In the genomic region with DNA sequence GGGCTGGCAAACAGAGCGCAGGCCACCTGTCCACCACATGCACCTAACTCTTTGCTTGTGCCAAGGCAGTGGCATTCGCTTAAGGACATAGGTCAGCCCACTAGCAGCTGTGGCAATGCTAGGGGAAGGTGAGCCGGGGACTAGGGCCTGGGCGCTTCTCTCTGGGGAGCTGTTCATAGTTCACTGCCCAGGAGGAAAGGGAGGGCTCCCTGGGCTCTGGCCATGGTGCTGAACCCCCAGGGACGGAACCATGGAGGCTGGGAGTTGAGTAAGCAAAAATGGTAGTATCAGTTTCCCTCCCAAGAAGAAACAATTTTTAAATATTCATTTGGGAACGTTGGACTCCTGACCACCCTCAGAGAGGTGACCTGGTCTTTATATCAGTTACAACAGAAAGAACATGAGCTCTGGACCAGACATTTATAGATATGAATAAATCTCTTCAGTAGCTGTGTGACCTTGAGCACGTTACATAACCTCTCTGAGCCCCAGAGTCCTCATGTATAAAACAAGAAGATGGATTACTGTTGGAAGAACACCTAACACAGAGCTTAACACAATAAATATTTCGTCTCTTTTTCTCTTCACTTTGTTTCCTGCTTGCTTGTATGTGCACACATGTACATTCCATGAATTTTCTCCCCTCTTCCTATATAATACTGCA, we compare ENCODE assay signal across 11 cellular contexts.
DNase-seq lines count a peak whose midpoint lies in the region; ATAC-seq, FAIRE-seq and TF ChIP-seq lines count a peak whose summit lies in the region.
"Had no signal": no experiment of that assay in that cellular context is flagged by ENCODE, and none has a peak within 500 bp of the region (broad histone marks: within the 10 kb centered on the region; RNA-seq: fewer than 3 reads in every experiment).

No MANE protein-coding gene starts in this region.

- H3K36me3 Mint-ChIP-seq in activated naive CD4-positive, alpha-beta T cell treated with anti-CD3 and anti-CD28 coated beads for 36 hours (ENCODE audit: low read depth), result no peaks in the 10 kb centered on the region
- H3K36me3 Mint-ChIP-seq in astrocyte (ENCODE audit: low read depth, unreplicated experiment), result no peaks in the 10 kb centered on the region
- H3K36me3 Mint-ChIP-seq: CD4-positive, CD25-positive, alpha-beta regulatory T cell; T-cell had no signal

- no peak overlapping the region for H3K4me2 ChIP-seq in astrocyte (ENCODE audit: low read length)

- H3K79me2 ChIP-seq in astrocyte (ENCODE audit: insufficient read depth, low read length), result no peaks in the 10 kb centered on the region

- no peaks in the 10 kb centered on the region for H3K9me3 ChIP-seq in astrocyte (ENCODE audit: insufficient read depth, low read depth, low read length)
- no peaks in the 10 kb centered on the region for H3K9me3 ChIP-seq in small intestine (ENCODE audit: control insufficient read depth, low read depth)
- H3K9me3 ChIP-seq: body of pancreas had no signal

- no peaks in the 10 kb centered on the region for H3K4me1 ChIP-seq in astrocyte (ENCODE audit: insufficient read depth, low read length)
- no peaks in the 10 kb centered on the region for H3K4me1 ChIP-seq in small intestine (ENCODE audit: control insufficient read depth in 2 of 2, insufficient read depth in 1 of 2, low read depth in 1 of 2, low read length in 1 of 2)
- H3K4me1 ChIP-seq: body of pancreas had no signal

- DNase-seq in activated naive CD4-positive, alpha-beta T cell treated with anti-CD3 and anti-CD28 coated beads for 36 hours, result peak; percentile 25
- DNase-seq in activated naive CD4-positive, alpha-beta T cell treated with Interleukin-2 at 50 U/mL for 16 hours, result no peak
- DNase-seq in KBM-7 (peak; percentile 39), astrocyte (ENCODE audit: low read depth) (peak; percentile 17), small intestine (peak; percentile 10), omental fat pad (ENCODE audit: low spot score) (no peak)
- no peak for DNase-seq in activated CD8-positive, alpha-beta memory T cell treated with anti-CD3 and anti-CD28 coated beads for 24 hours
- DNase-seq: CD4-positive, CD25-positive, alpha-beta regulatory T cell; T-cell had no signal

- CTCF ChIA-PET in activated naive CD4-positive, alpha-beta T cell treated with anti-CD3 and anti-CD28 coated beads for 36 hours (lab: Charles Lee), result no interaction called here

- no peak overlapping the region for H3K4me3 ChIP-seq in astrocyte (ENCODE audit: insufficient read depth, low read depth, low read length)
- H3K4me3 ChIP-seq in small intestine (ENCODE audit: low read depth in 1 of 2, low read length in 2 of 2), result no peak overlapping the region
- H3K4me3 ChIP-seq: body of pancreas had no signal

- TF ChIP-seq CTCF in astrocyte (IDR thresholded peaks at IDR 0.05; ENCODE audit: insufficient read depth, low read depth, low read length) (no peak), omental fat pad (IDR thresholded peaks at IDR 0.05) (no peak)

- intact Hi-C loops in activated naive CD4-positive, alpha-beta T cell treated with anti-CD3 and anti-CD28 coated beads for 36 hours (cut with micrococcal nuclease), result no loop called here

- H3K27ac Mint-ChIP-seq in activated naive CD4-positive, alpha-beta T cell treated with anti-CD3 and anti-CD28 coated beads for 36 hours, result no peak overlapping the region
- no peak overlapping the region for H3K27ac Mint-ChIP-seq in astrocyte (ENCODE audit: unreplicated experiment)
- H3K27ac Mint-ChIP-seq: T-cell had no signal

- peaks cover 10% of the 10 kb centered on the region for H4K20me1 ChIP-seq in astrocyte (ENCODE audit: insufficient read depth, low read length)

- no peak overlapping the region for H3K4me3 Mint-ChIP-seq in activated naive CD4-positive, alpha-beta T cell treated with anti-CD3 and anti-CD28 coated beads for 36 hours
- H3K4me3 Mint-ChIP-seq in astrocyte (ENCODE audit: unreplicated experiment), result no peak overlapping the region
- H3K4me3 Mint-ChIP-seq: CD4-positive, CD25-positive, alpha-beta regulatory T cell; T-cell had no signal

- H3K9me3 Mint-ChIP-seq in activated naive CD4-positive, alpha-beta T cell treated with anti-CD3 and anti-CD28 coated beads for 36 hours, result no peaks in the 10 kb centered on the region
- H3K9me3 Mint-ChIP-seq in astrocyte (ENCODE audit: unreplicated experiment), result peaks cover 5% of the 10 kb centered on the region
- H3K9me3 Mint-ChIP-seq: CD4-positive, CD25-positive, alpha-beta regulatory T cell; T-cell had no signal

- FAIRE-seq in astrocyte (lab: Jason Lieb, UNC) (no peak), small intestine (lab: Jason Lieb, UNC) (no peak)

- no peak overlapping the region for H2AFZ ChIP-seq in astrocyte (ENCODE audit: low read depth, low read length)

- no peaks in the 10 kb centered on the region for H3K36me3 ChIP-seq in astrocyte (ENCODE audit: insufficient read depth, low read length)
- H3K36me3 ChIP-seq in small intestine (ENCODE audit: control insufficient read depth in 2 of 2, insufficient read depth in 2 of 2, low read length in 2 of 2), result no peaks in the 10 kb centered on the region

- in situ Hi-C loops in KBM-7 (cut with MboI; ENCODE audit: low pct_unique_long_range_greater_than_20kb, low sequenced_read_pairs), result no loop called here

- ATAC-seq in omental fat pad (ENCODE audit: low FRiP score), result no peak
- no peak for ATAC-seq in HG03565 (IDR thresholded peaks at IDR 0.05; ENCODE audit: unreplicated experiment)
- ATAC-seq: body of pancreas, T-cell had no signal

- H3K9ac ChIP-seq in astrocyte (ENCODE audit: low read length), result no peak overlapping the region

- H3K27me3 ChIP-seq in astrocyte (ENCODE audit: insufficient read depth, low read length), result no peaks in the 10 kb centered on the region
- no peaks in the 10 kb centered on the region for H3K27me3 ChIP-seq in small intestine (ENCODE audit: control insufficient read depth in 2 of 2, insufficient read depth in 2 of 2, low read length in 2 of 2)
- H3K27me3 ChIP-seq: body of pancreas had no signal

- H3K27ac ChIP-seq in astrocyte (ENCODE audit: low read depth, low read length) (no peak overlapping the region), small intestine (ENCODE audit: low read depth in 1 of 2, low read length in 1 of 2) (no peak overlapping the region)
- H3K27ac ChIP-seq: body of pancreas had no signal

- no peaks in the 10 kb centered on the region for H3K4me1 Mint-ChIP-seq in activated naive CD4-positive, alpha-beta T cell treated with anti-CD3 and anti-CD28 coated beads for 36 hours (ENCODE audit: low read depth)
- H3K4me1 Mint-ChIP-seq in astrocyte (ENCODE audit: low read depth, unreplicated experiment), result peaks cover 1% of the 10 kb centered on the region
- H3K4me1 Mint-ChIP-seq: CD4-positive, CD25-positive, alpha-beta regulatory T cell; T-cell had no signal

- peaks cover under 1% of the 10 kb centered on the region for H3K27me3 Mint-ChIP-seq in activated naive CD4-positive, alpha-beta T cell treated with anti-CD3 and anti-CD28 coated beads for 36 hours (ENCODE audit: low read depth)
- H3K27me3 Mint-ChIP-seq in astrocyte (ENCODE audit: low read depth, unreplicated experiment), result peaks cover 41% of the 10 kb centered on the region
- H3K27me3 Mint-ChIP-seq: CD4-positive, CD25-positive, alpha-beta regulatory T cell had no signal

- 18 to 37% (median 22%) methylated on average over 8 of the region's 8 CpGs for WGBS in small intestine, 3 donors

Comparison
In these comparisons a context has a peak if more than half of its experiments do, and no peak if none do; other contexts are left out.
1. DNase-seq: peak in activated naive CD4-positive, alpha-beta T cell treated with anti-CD3 and anti-CD28 coated beads for 36 hours (single experiment), KBM-7 (single experiment), astrocyte (single experiment) and small intestine (single experiment); none in activated naive CD4-positive, alpha-beta T cell treated with Interleukin-2 at 50 U/mL for 16 hours (single experiment), activated CD8-positive, alpha-beta memory T cell treated with anti-CD3 and anti-CD28 coated beads for 24 hours (single experiment) and omental fat pad (single experiment).